9 cellular contexts compared by ENCODE assay signal in the genomic region with DNA sequence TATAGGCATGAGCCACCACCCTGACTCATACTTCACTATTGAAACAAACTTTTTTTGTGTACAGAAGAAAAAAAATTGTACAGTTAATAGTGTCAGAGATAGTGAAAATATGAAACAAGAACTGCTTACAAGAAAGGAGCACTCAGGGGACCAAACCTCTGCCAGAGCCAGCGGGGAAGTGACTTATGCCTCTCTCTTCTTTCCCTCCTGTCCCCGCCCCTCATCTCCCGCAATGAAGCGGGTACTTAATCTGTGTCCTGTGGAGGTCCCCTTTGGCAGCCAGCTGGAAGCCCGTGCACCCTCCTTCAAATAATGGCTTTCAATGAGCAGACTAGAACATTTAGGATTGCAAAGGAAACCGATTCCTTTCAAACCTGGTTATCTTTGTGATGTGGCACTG. TPM values are rescaled to one million over a fixed set of nuclear protein-coding genes. Genes with fewer than 3 reads are reported as not detected.
DNase-seq lines count a peak whose midpoint lies in the region; ATAC-seq and TF ChIP-seq lines count a peak whose summit lies in the region.
"Not testable (repeated sequence)": the region's sequence is repeated elsewhere in the genome, so short reads cannot be mapped to it uniquely, and the experiment has no call there.
"Had no signal": no experiment of that assay in that cellular context is flagged by ENCODE, and none has a peak within 500 bp of the region (broad histone marks: within the 10 kb centered on the region; RNA-seq: fewer than 3 reads in every experiment).

No MANE protein-coding gene starts in this region.

- not testable (repeated sequence) for H3K4me1 ChIP-seq in CD4-positive, alpha-beta memory T cell (ENCODE audit: insufficient read depth, low read length); OCI-LY3 (ENCODE audit: low read length)

- not testable (repeated sequence) for TF ChIP-seq CTCF in OCI-LY3 (IDR thresholded peaks at IDR 0.05; ENCODE audit: low read depth, low read length); WTC11 (IDR thresholded peaks at IDR 0.05); mesothelial cell of epicardium (IDR thresholded peaks at IDR 0.05; ENCODE audit: unreplicated experiment)

- not testable (repeated sequence) for H3K36me3 Mint-ChIP-seq in CD4-positive, alpha-beta memory T cell; WTC11; activated CD8-positive, alpha-beta T cell treated with anti-CD3 and anti-CD28 coated beads, Interleukin-2, amount 10 ng/mL, durations not matched to agents 7 days and 5 days (ENCODE audit: low read depth); activated naive CD4-positive, alpha-beta T cell treated with anti-CD3 and anti-CD28 coated beads for 36 hours (ENCODE audit: low read depth); mesothelial cell of epicardium
- peaks cover 13% of the 10 kb centered on the region for H3K36me3 Mint-ChIP-seq in stimulated activated effector memory CD8-positive, alpha-beta T cell treated with anti-CD3 and anti-CD28 coated beads, Interleukin-12 subunit alpha, Interleukin-12 subunit beta, amount 100 ng/mL, for 72 hours

- H2AFZ ChIP-seq in OCI-LY3 (ENCODE audit: low read depth, low read length): not testable (repeated sequence)

- not testable (repeated sequence) for H3K9me3 ChIP-seq in CD4-positive, alpha-beta memory T cell (ENCODE audit: control insufficient read depth in 1 of 2, low read length in 2 of 2); OCI-LY3 (ENCODE audit: insufficient read depth, low read length)

- not testable (repeated sequence) for H3K27me3 Mint-ChIP-seq in CD4-positive, alpha-beta memory T cell; WTC11 (ENCODE audit: low read depth); activated CD8-positive, alpha-beta T cell treated with anti-CD3 and anti-CD28 coated beads, Interleukin-2, amount 10 ng/mL, durations not matched to agents 7 days and 5 days (ENCODE audit: low read depth); activated naive CD4-positive, alpha-beta T cell treated with anti-CD3 and anti-CD28 coated beads for 36 hours (ENCODE audit: low read depth); mesothelial cell of epicardium (ENCODE audit: low read depth)

- H3K79me2 ChIP-seq in OCI-LY3 (ENCODE audit: low read length): not testable (repeated sequence)

- not testable (repeated sequence) for H3K27me3 ChIP-seq in CD4-positive, alpha-beta memory T cell (ENCODE audit: insufficient read depth, low read length); OCI-LY3 (ENCODE audit: low read depth, low read length)

- peaks cover 12 to 43% (median 20%) of the 10 kb centered on the region in 4 donors for H3K4me1 Mint-ChIP-seq in CD4-positive, alpha-beta memory T cell
- H3K4me1 Mint-ChIP-seq in WTC11 (peaks cover 14% of the 10 kb centered on the region), mesothelial cell of epicardium (peaks cover 12% of the 10 kb centered on the region)
- H3K4me1 Mint-ChIP-seq in activated CD8-positive, alpha-beta T cell treated with anti-CD3 and anti-CD28 coated beads, Interleukin-2, amount 10 ng/mL, durations not matched to agents 7 days and 5 days (ENCODE audit: low read depth): peaks cover 34% of the 10 kb centered on the region
- peaks cover 21% of the 10 kb centered on the region for H3K4me1 Mint-ChIP-seq in activated naive CD4-positive, alpha-beta T cell treated with anti-CD3 and anti-CD28 coated beads for 36 hours (ENCODE audit: low read depth)
- peaks cover 27% of the 10 kb centered on the region for H3K4me1 Mint-ChIP-seq in stimulated activated effector memory CD8-positive, alpha-beta T cell treated with anti-CD3 and anti-CD28 coated beads, Interleukin-12 subunit alpha, Interleukin-12 subunit beta, amount 100 ng/mL, for 72 hours

- not testable (repeated sequence) for H3K9ac ChIP-seq in OCI-LY3 (ENCODE audit: low read length)

- H3K4me3 ChIP-seq in CD4-positive, alpha-beta memory T cell (ENCODE audit: low read length in 2 of 2); OCI-LY3 (ENCODE audit: low read length): not testable (repeated sequence)

- H3K9me3 Mint-ChIP-seq in CD4-positive, alpha-beta memory T cell; WTC11; activated CD8-positive, alpha-beta T cell treated with anti-CD3 and anti-CD28 coated beads, Interleukin-2, amount 10 ng/mL, durations not matched to agents 7 days and 5 days (ENCODE audit: insufficient read depth); activated naive CD4-positive, alpha-beta T cell treated with anti-CD3 and anti-CD28 coated beads for 36 hours; mesothelial cell of epicardium; stimulated activated effector memory CD8-positive, alpha-beta T cell treated with anti-CD3 and anti-CD28 coated beads, Interleukin-12 subunit alpha, Interleukin-12 subunit beta, amount 100 ng/mL, for 72 hours: not testable (repeated sequence)

- not testable (repeated sequence) for H3K36me3 ChIP-seq in CD4-positive, alpha-beta memory T cell (ENCODE audit: insufficient read depth, low read length); OCI-LY3 (replicated peaks; ENCODE audit: low read depth, low read length)

- CTCF ChIA-PET in CD4-positive, alpha-beta memory T cell (lab: Charles Lee; ENCODE audit: partially characterized antibody); WTC11 (lab: Charles Lee); activated CD8-positive, alpha-beta T cell treated with anti-CD3 and anti-CD28 coated beads, Interleukin-2, amount 10 ng/mL, durations not matched to agents 7 days and 5 days (lab: Charles Lee); activated naive CD4-positive, alpha-beta T cell treated with anti-CD3 and anti-CD28 coated beads for 36 hours (lab: Charles Lee): not testable (repeated sequence)

- H3K4me3 Mint-ChIP-seq in CD4-positive, alpha-beta memory T cell: peak overlapping the region in 7 of 8 donors; percentile 45 to 94 (median 61)
- H3K4me3 Mint-ChIP-seq in WTC11 (peak overlapping the region; percentile 40; the same call in 1 of the 2 replicates), mesothelial cell of epicardium (peak overlapping the region; percentile 28)
- H3K4me3 Mint-ChIP-seq in activated CD8-positive, alpha-beta T cell treated with anti-CD3 and anti-CD28 coated beads, Interleukin-2, amount 10 ng/mL, durations not matched to agents 7 days and 5 days: peak overlapping the region; percentile 60
- peak overlapping the region; percentile 74 for H3K4me3 Mint-ChIP-seq in activated naive CD4-positive, alpha-beta T cell treated with anti-CD3 and anti-CD28 coated beads for 36 hours
- peak overlapping the region; percentile 84 for H3K4me3 Mint-ChIP-seq in stimulated activated effector memory CD8-positive, alpha-beta T cell treated with anti-CD3 and anti-CD28 coated beads, Interleukin-12 subunit alpha, Interleukin-12 subunit beta, amount 100 ng/mL, for 72 hours

- peak overlapping the region; percentile 20; the same call in 1 of the 2 replicates for H3K4me2 ChIP-seq in OCI-LY3 (ENCODE audit: low read length)

- not testable (repeated sequence) for ATAC-seq in WTC11; activated CD8-positive, alpha-beta T cell treated with anti-CD3 and anti-CD28 coated beads, Interleukin-2, amount 10 ng/mL, durations not matched to agents 7 days and 5 days; stimulated activated effector memory CD8-positive, alpha-beta T cell treated with anti-CD3 and anti-CD28 coated beads, Interleukin-12 subunit alpha, Interleukin-12 subunit beta, amount 100 ng/mL, for 72 hours

- peak overlapping the region; percentile 98 to 100 (median 99) for H3K27ac Mint-ChIP-seq in CD4-positive, alpha-beta memory T cell
- H3K27ac Mint-ChIP-seq in WTC11, mesothelial cell of epicardium: not testable (repeated sequence)
- peak overlapping the region; percentile 97 for H3K27ac Mint-ChIP-seq in activated CD8-positive, alpha-beta T cell treated with anti-CD3 and anti-CD28 coated beads, Interleukin-2, amount 10 ng/mL, durations not matched to agents 7 days and 5 days
- peak overlapping the region; percentile 99 for H3K27ac Mint-ChIP-seq in activated naive CD4-positive, alpha-beta T cell treated with anti-CD3 and anti-CD28 coated beads for 36 hours
- peak overlapping the region; percentile 100 for H3K27ac Mint-ChIP-seq in stimulated activated effector memory CD8-positive, alpha-beta T cell treated with anti-CD3 and anti-CD28 coated beads, Interleukin-12 subunit alpha, Interleukin-12 subunit beta, amount 100 ng/mL, for 72 hours

- H4K20me1 ChIP-seq in OCI-LY3 (ENCODE audit: insufficient read depth, low read length): not testable (repeated sequence)

- H3K27ac ChIP-seq in CD4-positive, alpha-beta memory T cell (ENCODE audit: low read depth, low read length); OCI-LY3 (ENCODE audit: low read length): not testable (repeated sequence)

- POLR2A ChIA-PET in CD4-positive, alpha-beta memory T cell (lab: Charles Lee; ENCODE audit: partially characterized antibody); WTC11 (lab: Charles Lee); activated CD8-positive, alpha-beta T cell treated with anti-CD3 and anti-CD28 coated beads, Interleukin-2, amount 10 ng/mL, durations not matched to agents 7 days and 5 days (lab: Charles Lee): not testable (repeated sequence)

- peak in 2 of 5 donors; percentile 8 to 60 for DNase-seq in CD4-positive, alpha-beta memory T cell
- not testable (repeated sequence) for DNase-seq in WTC11 (ENCODE audit: low spot score); activated CD8-positive, alpha-beta T cell treated with anti-CD3 and anti-CD28 coated beads, Interleukin-2, amount 10 ng/mL, durations not matched to agents 7 days and 5 days; mesothelial cell of epicardium (ENCODE audit: low spot score in 2 of 2, unreplicated experiment in 2 of 2); stimulated activated effector memory CD8-positive, alpha-beta T cell treated with anti-CD3 and anti-CD28 coated beads, Interleukin-12 subunit alpha, Interleukin-12 subunit beta, amount 100 ng/mL, for 72 hours (ENCODE audit: low spot score in 2 of 2)
- DNase-seq in activated naive CD4-positive, alpha-beta T cell treated with anti-CD3 and anti-CD28 coated beads for 36 hours: peak; percentile 63
- DNase-seq in central memory CD4-positive, alpha-beta T cell: peak; percentile 9

- intact Hi-C loops in CD4-positive, alpha-beta memory T cell (cut with micrococcal nuclease): loop anchor here (10.0 kb wide), 1 partner anchor 86 kb away; no protein-coding TSS in a partner anchor
- intact Hi-C loops in activated naive CD4-positive, alpha-beta T cell treated with anti-CD3 and anti-CD28 coated beads for 36 hours (cut with micrococcal nuclease): loop anchor here (10.0 kb wide), 1 partner anchor 86 kb away; no protein-coding TSS in a partner anchor

RNA-seq across cellular contexts. Expression of gene PPIAL4A, which starts 51.5 kb away (rescaled TPM):
- under 1 TPM; 0.73 to 0.80 TPM for total RNA-seq in CD4-positive, alpha-beta memory T cell
- not detected for polyA plus RNA-seq in CD4-positive, alpha-beta memory T cell
- total RNA-seq in WTC11 (2021) (not detected in 3 replicates), mesothelial cell of epicardium (not detected in 3 replicates)
- total RNA-seq in activated CD8-positive, alpha-beta T cell treated with anti-CD3 and anti-CD28 coated beads, Interleukin-2, amount 10 ng/mL, durations not matched to agents 7 days and 5 days: not detected
- not detected for total RNA-seq in activated naive CD4-positive, alpha-beta T cell treated with anti-CD3 and anti-CD28 coated beads for 36 hours
- total RNA-seq: GM23248 had no signal
- polyA plus RNA-seq: GM23248 had no signal

Comparison
In these comparisons a context has a peak if more than half of its experiments do, and no peak if none do; other contexts are left out.
1. H3K4me3 Mint-ChIP-seq: peak in every context shown above with its lines; median percentile 84 in stimulated activated effector memory CD8-positive, alpha-beta T cell treated with anti-CD3 and anti-CD28 coated beads, Interleukin-12 subunit alpha, Interleukin-12 subunit beta, amount 100 ng/mL, for 72 hours; 74 in activated naive CD4-positive, alpha-beta T cell treated with anti-CD3 and anti-CD28 coated beads for 36 hours; 61 in CD4-positive, alpha-beta memory T cell; 60 in activated CD8-positive, alpha-beta T cell treated with anti-CD3 and anti-CD28 coated beads, Interleukin-2, amount 10 ng/mL, durations not matched to agents 7 days and 5 days; 40 in WTC11; 28 in mesothelial cell of epicardium.